ENCODE assay signal across 12 cellular contexts in the genomic region with DNA sequence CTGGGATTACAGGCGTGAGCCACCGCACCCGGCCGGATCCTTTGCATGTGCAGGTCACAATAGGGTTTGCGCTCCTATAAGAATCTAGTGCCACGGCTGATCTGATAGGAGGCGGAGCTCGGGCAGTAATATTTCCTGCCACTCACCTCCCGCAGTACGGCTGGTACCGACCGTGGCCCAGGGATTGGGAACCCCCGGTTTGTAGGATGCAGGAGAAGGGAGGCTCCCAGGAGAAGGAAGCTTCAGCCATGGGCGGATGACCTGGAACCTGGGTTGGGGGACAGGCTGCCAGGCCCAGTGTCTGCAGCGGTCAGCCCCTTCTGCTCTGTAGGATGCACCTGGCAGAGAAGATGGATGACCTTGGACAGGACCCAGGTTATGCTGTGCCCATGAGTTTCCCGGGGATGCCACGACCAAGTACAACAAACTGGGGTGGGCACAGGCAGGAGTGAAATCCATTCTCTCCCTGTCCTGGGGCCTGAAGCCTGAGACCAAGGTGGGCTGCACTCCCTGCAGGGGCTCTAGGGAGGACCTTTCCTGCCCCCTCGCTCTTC.
"Had no signal": no experiment of that assay in that cellular context is flagged by ENCODE, and none has a peak within 500 bp of the region (broad histone marks: within the 10 kb centered on the region; RNA-seq: fewer than 3 reads in every experiment).

No MANE protein-coding gene starts in this region.

- DNase-seq: activated CD4-positive, alpha-beta T cell treated with anti-CD3 and anti-CD28 coated beads for 4 hours; activated naive CD4-positive, alpha-beta T cell; activated T-cell treated with anti-CD3 and anti-CD28 coated beads, Interleukin-2, amount 50 U/mL, for 72 hours; central memory CD4-positive, alpha-beta T cell; effector memory CD8-positive, alpha-beta T cell; occipital lobe; SK-N-SH; stimulated activated CD4-positive, alpha-beta T cell treated with anti-CD3 and anti-CD28 coated beads, Interleukin-15, amount 100 ng/mL, for 24 hours; stimulated activated CD4-positive, alpha-beta T cell treated with anti-CD3 and anti-CD28 coated beads, Interleukin-4, amount 100 ng/mL, for 4 hours; T-helper 1 cell; trophoblast cell had no signal

- ATAC-seq: activated T-cell treated with anti-CD3 and anti-CD28 coated beads, Interleukin-2, amount 50 U/mL, for 72 hours; effector memory CD8-positive, alpha-beta T cell; natural killer cell treated with Interleukin-12 subunit alpha and Interleukin-12 subunit beta and Interleukin-15 and Interleukin-18, amount 100 ng/mL, for 72 hours had no signal

- H3K9me3 Mint-ChIP-seq: activated T-cell treated with anti-CD3 and anti-CD28 coated beads, Interleukin-2, amount 50 U/mL, for 72 hours; effector memory CD8-positive, alpha-beta T cell; natural killer cell treated with Interleukin-12 subunit alpha and Interleukin-12 subunit beta and Interleukin-15 and Interleukin-18, amount 100 ng/mL, for 72 hours had no signal

- H3K36me3 Mint-ChIP-seq: natural killer cell treated with Interleukin-12 subunit alpha and Interleukin-12 subunit beta and Interleukin-15 and Interleukin-18, amount 100 ng/mL, for 72 hours had no signal

- H3K9me3 ChIP-seq: SK-N-SH had no signal

- H3K4me3 Mint-ChIP-seq: activated T-cell treated with anti-CD3 and anti-CD28 coated beads, Interleukin-2, amount 50 U/mL, for 72 hours; effector memory CD8-positive, alpha-beta T cell; natural killer cell treated with Interleukin-12 subunit alpha and Interleukin-12 subunit beta and Interleukin-15 and Interleukin-18, amount 100 ng/mL, for 72 hours had no signal

- H3K27ac Mint-ChIP-seq: activated T-cell treated with anti-CD3 and anti-CD28 coated beads, Interleukin-2, amount 50 U/mL, for 72 hours; effector memory CD8-positive, alpha-beta T cell; natural killer cell treated with Interleukin-12 subunit alpha and Interleukin-12 subunit beta and Interleukin-15 and Interleukin-18, amount 100 ng/mL, for 72 hours had no signal
